In genomic region chrX:135596495-135596894, GRCh38 we compare ENCODE assay signal across 9 cellular contexts.
DNase-seq lines count a peak whose midpoint lies in the region; ATAC-seq, FAIRE-seq and TF ChIP-seq lines count a peak whose summit lies in the region.
"Had no signal": no experiment of that assay in that cellular context is flagged by ENCODE, and none has a peak within 500 bp of the region (broad histone marks: within the 10 kb centered on the region; RNA-seq: fewer than 3 reads in every experiment).

No MANE protein-coding gene starts in this region.

- H3K9me3 ChIP-seq in PC-9 (ENCODE audit: insufficient read depth, low read depth) (no peaks in the 10 kb centered on the region), heart right ventricle (no peaks in the 10 kb centered on the region)

- H3K27ac ChIP-seq in PC-9: no peak overlapping the region
- H3K27ac ChIP-seq in heart right ventricle: no peak overlapping the region

- POLR2A ChIA-PET in PC-9 (lab: Charles Lee; ENCODE audit: unreplicated experiment): no interaction called here

- no peaks in the 10 kb centered on the region for H3K36me3 Mint-ChIP-seq in activated T-helper 17 cell treated with anti-CD3 and anti-CD28 coated beads, Interleukin-2, amount 50 U/mL, for 72 hours (ENCODE audit: low read depth)

- H3K36me3 ChIP-seq in PC-9 (ENCODE audit: low read depth) (no peaks in the 10 kb centered on the region), heart right ventricle (no peaks in the 10 kb centered on the region)

- H3F3A ChIP-seq in PC-9 (ENCODE audit: insufficient read depth, low read depth): no peaks in the 10 kb centered on the region

- H4K20me1 ChIP-seq in PC-9 (ENCODE audit: insufficient read depth): no peaks in the 10 kb centered on the region

- no peaks in the 10 kb centered on the region for H3K9me2 ChIP-seq in PC-9 (ENCODE audit: insufficient read depth)

- H3K4me1 Mint-ChIP-seq in activated T-helper 17 cell treated with anti-CD3 and anti-CD28 coated beads, Interleukin-2, amount 50 U/mL, for 72 hours: no peaks in the 10 kb centered on the region

- no peaks in the 10 kb centered on the region for H3K4me1 ChIP-seq in PC-9 (replicated peaks; ENCODE audit: insufficient read depth)
- H3K4me1 ChIP-seq in heart right ventricle: no peaks in the 10 kb centered on the region

- no TSS peak for BruUV-seq in PC-9 (replicated peaks; lab: Mats Ljungman, UMichigan)

- no peak overlapping the region for H2AFZ ChIP-seq in PC-9

- CTCF ChIA-PET in PC-9 (lab: Charles Lee): no interaction called here

- TF ChIP-seq CTCF in D721Med (IDR thresholded peaks at IDR 0.05; ENCODE audit: insufficient read depth, missing control alignments) (peak; percentile 47), PC-9 (conservative IDR thresholded peaks at IDR 0.05) (peak; percentile 46), heart right ventricle (IDR thresholded peaks at IDR 0.05) (peak; percentile 11 to 69 (median 54))

- H3K4me3 ChIP-seq in PC-9 (no peak overlapping the region), heart right ventricle (no peak overlapping the region)

- WGBS in heart right ventricle, 2 donors: 25 to 48% methylated on average over 18 of the region's 18 CpGs

- no peaks in the 10 kb centered on the region for H3K9me3 Mint-ChIP-seq in activated T-helper 17 cell treated with anti-CD3 and anti-CD28 coated beads, Interleukin-2, amount 50 U/mL, for 72 hours
- H3K9me3 Mint-ChIP-seq: T-helper 1 cell treated with Interleukin-12 subunit alpha and Interleukin-12 subunit beta and Interleukin-4 antibody, amounts not matched to agents 30 μg/mL and 1 μg/mL, for 36 hours had no signal

- H3K27me3 ChIP-seq in PC-9 (ENCODE audit: insufficient read depth, low read depth): no peaks in the 10 kb centered on the region
- H3K27me3 ChIP-seq in heart right ventricle: peaks cover 0 to 8% (median 0%) of the 10 kb centered on the region in 7 donors

- FAIRE-seq in D721Med (lab: Jason Lieb, UNC): no peak

- H3K27me3 Mint-ChIP-seq in activated T-helper 17 cell treated with anti-CD3 and anti-CD28 coated beads, Interleukin-2, amount 50 U/mL, for 72 hours: peaks cover 11% of the 10 kb centered on the region

- no peak overlapping the region for H3K4me2 ChIP-seq in PC-9

- intact Hi-C loops in PC-9 (cut with micrococcal nuclease; ENCODE audit: unreplicated experiment) (no loop called here), heart right ventricle (cut with DNase I) (no loop called here)

- ATAC-seq in HG02885 (IDR thresholded peaks at IDR 0.05; ENCODE audit: poor library complexity, unreplicated experiment) (peak; percentile 65), heart right ventricle (peak in 1 of 8 donors; percentile 33), GM19463 (IDR thresholded peaks at IDR 0.05; ENCODE audit: unreplicated experiment) (no peak), HG02642 (IDR thresholded peaks at IDR 0.05; ENCODE audit: poor library complexity, unreplicated experiment) (no peak)
- peak; percentile 66 for ATAC-seq in activated T-helper 17 cell treated with anti-CD3 and anti-CD28 coated beads, Interleukin-2, amount 50 U/mL, for 72 hours (replicated peaks)

- no peaks in the 10 kb centered on the region for H3K79me2 ChIP-seq in PC-9 (ENCODE audit: low read depth)

- no peak for DNase-seq in D721Med (ENCODE audit: insufficient read length, low spot score)
- DNase-seq in PC-9: no peak
- peak; percentile 7 to 34 for DNase-seq in heart right ventricle
- peak; percentile 57 to 61 for DNase-seq in stimulated activated CD4-positive, alpha-beta T cell treated with anti-CD3 and anti-CD28 coated beads, Interleukin-2, amount 100 ng/mL, for 24 hours

- H3K27ac Mint-ChIP-seq in activated T-helper 17 cell treated with anti-CD3 and anti-CD28 coated beads, Interleukin-2, amount 50 U/mL, for 72 hours: no peak overlapping the region
- H3K27ac Mint-ChIP-seq: T-helper 1 cell treated with Interleukin-12 subunit alpha and Interleukin-12 subunit beta and Interleukin-4 antibody, amounts not matched to agents 30 μg/mL and 1 μg/mL, for 36 hours had no signal

- no peak overlapping the region for H3K4me3 Mint-ChIP-seq in activated T-helper 17 cell treated with anti-CD3 and anti-CD28 coated beads, Interleukin-2, amount 50 U/mL, for 72 hours
- H3K4me3 Mint-ChIP-seq: T-helper 1 cell treated with Interleukin-12 subunit alpha and Interleukin-12 subunit beta and Interleukin-4 antibody, amounts not matched to agents 30 μg/mL and 1 μg/mL, for 36 hours had no signal

Comparison
In these comparisons a context has a peak if more than half of its experiments do, and no peak if none do; other contexts are left out.
1. DNase-seq: peak in heart right ventricle (2 of 2) and stimulated activated CD4-positive, alpha-beta T cell treated with anti-CD3 and anti-CD28 coated beads, Interleukin-2, amount 100 ng/mL, for 24 hours (2 of 2); none in D721Med (single experiment) and PC-9 (0 of 2).
2. ATAC-seq: peak in HG02885 (single experiment) and activated T-helper 17 cell treated with anti-CD3 and anti-CD28 coated beads, Interleukin-2, amount 50 U/mL, for 72 hours (single experiment); none in GM19463 (single experiment) and HG02642 (single experiment).
3. Peak in every context shown above with its lines, with median percentiles within 50 percentile points of each other: CTCF ChIP-seq.